In genomic region chr22:44525872-44526271, GRCh38 we compare ENCODE assay signal across 18 cellular contexts. TPM values are rescaled to one million over a fixed set of nuclear protein-coding genes. Genes with fewer than 3 reads are reported as not detected.
DNase-seq lines count a peak whose midpoint lies in the region; ATAC-seq, FAIRE-seq and TF ChIP-seq lines count a peak whose summit lies in the region.
"Had no signal": no experiment of that assay in that cellular context is flagged by ENCODE, and none has a peak within 500 bp of the region (broad histone marks: within the 10 kb centered on the region; RNA-seq: fewer than 3 reads in every experiment).

No MANE protein-coding gene starts in this region.

- no peak overlapping the region for H2AFZ ChIP-seq in HepG2 (ENCODE audit: low read length)
- H2AFZ ChIP-seq: GM23248 had no signal

- H3K4me3 ChIP-seq in HepG2 (replicated peaks in 1 of 3; ENCODE audit: insufficient read depth in 1 of 3, low read depth in 2 of 3, low read length in 3 of 3) = no peak overlapping the region
- H3K4me3 ChIP-seq in right lobe of liver = no peak overlapping the region
- H3K4me3 ChIP-seq in fibroblast of villous mesenchyme (ENCODE audit: low read depth, low read length) = no peak overlapping the region
- no peak overlapping the region for H3K4me3 ChIP-seq in Peyer's patch
- H3K4me3 ChIP-seq: A549, BLaER1, GM12878, GM23248, HAP-1 had no signal

- no peak for TF ChIP-seq EP300 in HepG2 (IDR thresholded peaks at IDR 0.05; ENCODE audit: low read depth in 2 of 2, low read length in 2 of 2)
- no peak for TF ChIP-seq EP300 in HepG2 (CRISPR knock-in tag; IDR thresholded peaks at IDR 0.05; ENCODE audit: borderline replicate concordance)

- H3K27ac ChIP-seq in HepG2 (ENCODE audit: extremely low read length, insufficient read depth, low read length) = no peak overlapping the region
- H3K27ac ChIP-seq in right lobe of liver = no peak overlapping the region
- no peak overlapping the region for H3K27ac ChIP-seq in Peyer's patch
- H3K27ac ChIP-seq: 22Rv1, A549, BLaER1, GM23248 had no signal

- no peaks in the 10 kb centered on the region for H3K79me2 ChIP-seq in HepG2 (ENCODE audit: insufficient read depth, low read length)

- H3K4me2 ChIP-seq in HepG2 (ENCODE audit: low read depth, low read length) = no peak overlapping the region
- H3K4me2 ChIP-seq: A549, BLaER1 had no signal

- ATAC-seq in HepG2 = no peak
- ATAC-seq in right lobe of liver = no peak
- ATAC-seq in stimulated activated naive CD8-positive, alpha-beta T cell treated with anti-CD3 and anti-CD28 coated beads, Interleukin-15, Interleukin-2, amounts not matched to agents 100 U/mL and 50 U/mL, for 24 hours = no peak
- ATAC-seq: A549, GM12878 had no signal

- intact Hi-C loops in HepG2 (cut with micrococcal nuclease; ENCODE audit: unreplicated experiment) (no loop called here), right lobe of liver (cut with DNase I) (no loop called here)

- in situ Hi-C loops in HepG2 (cut with HindIII; ENCODE audit: extremely low pct_ligation_motif_present, low pct_unique_long_range_greater_than_20kb) = no loop called here

- POLR2A ChIA-PET in HepG2 (lab: Yijun Ruan, JAX) = no interaction called here

- no peak for TF ChIP-seq CTCF in HepG2 (CRISPR knock-in tag; IDR thresholded peaks at IDR 0.05)
- TF ChIP-seq CTCF in right lobe of liver (IDR thresholded peaks at IDR 0.05) = no peak
- no peak for TF ChIP-seq CTCF in fibroblast of villous mesenchyme (IDR thresholded peaks at IDR 0.05; ENCODE audit: insufficient read depth, low read depth, low read length)
- no peak for TF ChIP-seq CTCF in Peyer's patch (IDR thresholded peaks at IDR 0.05)

- TF ChIP-seq RAD21 in HepG2 (CRISPR knock-in tag; IDR thresholded peaks at IDR 0.05) = no peak

- no peak overlapping the region for H3K9ac ChIP-seq in HepG2 (ENCODE audit: insufficient read depth, low read depth, low read length)
- H3K9ac ChIP-seq: BLaER1, GM23248 had no signal

- H3K4me1 ChIP-seq in HepG2 (ENCODE audit: insufficient read depth, low read length) = no peaks in the 10 kb centered on the region
- no peaks in the 10 kb centered on the region for H3K4me1 ChIP-seq in right lobe of liver
- no peaks in the 10 kb centered on the region for H3K4me1 ChIP-seq in Peyer's patch
- H3K4me1 ChIP-seq: A549, HAP-1 had no signal

- no peaks in the 10 kb centered on the region for H3K9me3 ChIP-seq in HepG2 (ENCODE audit: low read length)
- H3K9me3 ChIP-seq in right lobe of liver = no peaks in the 10 kb centered on the region
- no peaks in the 10 kb centered on the region for H3K9me3 ChIP-seq in Peyer's patch
- H3K9me3 ChIP-seq: A549, BLaER1, HAP-1 had no signal

- DNase-seq in DMS53 (lab: John Stamatoyannopoulos, UW) (peak; percentile 19), DMS53 treated with DMSO at 0.1 percent for 48 hours (lab: John Stamatoyannopoulos, UW; ENCODE audit: unreplicated experiment) (no peak), HepG2 (ENCODE audit: low spot score) (no peak), right lobe of liver (no peak), fibroblast of villous mesenchyme (ENCODE audit: low read depth) (peak; percentile 27), Peyer's patch (no peak)
- no peak for DNase-seq in activated CD4-positive, CD25-positive, alpha-beta regulatory T cell treated with anti-CD3 and anti-CD28 coated beads, Interleukin-2, amount 50 U/mL, for 72 hours
- no peak for DNase-seq in stimulated activated naive CD8-positive, alpha-beta T cell treated with anti-CD3 and anti-CD28 coated beads, Interleukin-15, Interleukin-2, amounts not matched to agents 100 U/mL and 50 U/mL, for 24 hours
- DNase-seq: CD4-positive, alpha-beta memory T cell; DND-41; EL; GM23248 had no signal

- H3K36me3 ChIP-seq in HepG2 (replicated peaks in 1 of 2; ENCODE audit: control insufficient read depth in 1 of 2, insufficient read depth in 2 of 2, low read length in 2 of 2) (no peaks in the 10 kb centered on the region), right lobe of liver (no peaks in the 10 kb centered on the region), Peyer's patch (no peaks in the 10 kb centered on the region)
- H3K36me3 ChIP-seq: BLaER1, HAP-1 had no signal

- no peak for TF ChIP-seq POLR2A in HepG2 (IDR thresholded peaks at IDR 0.05; ENCODE audit: insufficient read depth in 1 of 2, low read depth in 2 of 2, low read length in 2 of 2)
- no peak for TF ChIP-seq POLR2A in right lobe of liver (IDR thresholded peaks at IDR 0.05)
- no peak for TF ChIP-seq POLR2A in Peyer's patch (IDR thresholded peaks at IDR 0.05)

- no peaks in the 10 kb centered on the region for H4K20me1 ChIP-seq in HepG2 (ENCODE audit: insufficient read depth, low read length)
- H4K20me1 ChIP-seq: BLaER1 had no signal

- H3K27me3 ChIP-seq in HepG2 (ENCODE audit: control insufficient read depth in 1 of 2, insufficient read depth in 2 of 2, low read length in 2 of 2) (peaks cover 5 to 39% of the 10 kb centered on the region in 2 experiments; a peak in 4 of 5 replicates), right lobe of liver (no peaks in the 10 kb centered on the region), Peyer's patch (no peaks in the 10 kb centered on the region)
- H3K27me3 ChIP-seq: BLaER1 had no signal

- no peak for FAIRE-seq in HepG2 (lab: Jason Lieb, UNC)
- FAIRE-seq: A549, GM12878, GM19239 had no signal

- 39% methylated on average over 8 of the region's 8 CpGs for WGBS in HepG2 (ENCODE audit: low lambda C conversion rate)
- WGBS in right lobe of liver (ENCODE audit: insufficient coverage, low coverage, low lambda C conversion rate, missing lambda C conversion rate) = 66% methylated on average over 8 of the region's 8 CpGs

- CTCF ChIA-PET in HepG2 (lab: Yijun Ruan, JAX; ENCODE audit: low intra/inter-chr PET ratio, low total read pairs) = no interaction called here

- no TSS peak for BruUV-seq in HepG2 (replicated peaks; lab: Mats Ljungman, UMichigan)

TF ChIP-seq in HepG2, 621 proteins besides CTCF, POLR2A, EP300 and RAD21 (continues in another document):
- TF ChIP-seq CEBPB (IDR thresholded peaks at IDR 0.05; ENCODE audit: borderline replicate concordance, low read depth, low read length) = peak; percentile 81; the same call in 1 of the 2 replicates

RNA-seq across cellular contexts. Expression of gene RTL6, which starts 27.8 kb away (rescaled TPM):
- total RNA-seq in HepG2 (2016; rRNA removed; fragmentation: Illumina TruSeq; extraction: Trizol) (not detected in 2 replicates), right lobe of liver (1 to 10 TPM; 3.2 to 4.8 (median 4.2) TPM), fibroblast of villous mesenchyme (21.3 and 21.6 TPM in 2 replicates), Peyer's patch (10 to 100 TPM; 10.7 to 18.6 (median 16.4) TPM)
- total RNA-seq in HepG2 (2016; cell fraction: cytosol; rRNA removed; fragmentation: Illumina TruSeq; extraction: Trizol; ENCODE audit: low read depth) = not detected in 2 replicates
- not detected in 2 replicates for total RNA-seq in HepG2 (2016; cell fraction: insoluble cytoplasmic fraction; rRNA removed; fragmentation: Illumina TruSeq; extraction: Trizol)
- not detected in 2 replicates for total RNA-seq in HepG2 (2016; cell fraction: membrane; rRNA removed; fragmentation: Illumina TruSeq; extraction: Trizol)
- total RNA-seq in HepG2 (2016; cell fraction: nucleus; rRNA removed; fragmentation: Illumina TruSeq; extraction: Trizol) = not detected in 2 replicates
- polyA plus RNA-seq in HepG2 (2011; rRNA removed) = not detected in 2 replicates
- polyA plus RNA-seq in HepG2 (2011; cell fraction: cytosol; rRNA removed) = not detected in 2 replicates
- polyA plus RNA-seq in HepG2 (2011; cell fraction: nucleus; rRNA removed) = not detected in 2 replicates
- not detected in 2 replicates for polyA plus RNA-seq in HepG2 (2012)
- not detected in 2 replicates for polyA plus RNA-seq in HepG2 (2016; cell fraction: cytosol; fragmentation: Illumina TruSeq; extraction: Trizol; ENCODE audit: low read depth)
- polyA plus RNA-seq in HepG2 (2016; cell fraction: insoluble cytoplasmic fraction; fragmentation: Illumina TruSeq; extraction: Trizol; ENCODE audit: low read depth) = not detected in 2 replicates
- polyA plus RNA-seq in HepG2 (2016; cell fraction: membrane; fragmentation: Illumina TruSeq; extraction: Trizol; ENCODE audit: low read depth) = not detected in 2 replicates
- polyA plus RNA-seq in HepG2 (2016; cell fraction: nucleus; fragmentation: Illumina TruSeq; extraction: Trizol; ENCODE audit: insufficient read depth, low read depth) = not detected in 2 replicates
- polyA minus RNA-seq in HepG2 (2011; rRNA and poly(A)+ RNA removed; ENCODE audit: low replicate concordance) = 75.9 TPM in 1 of 2 replicates, not detected in the other
- polyA minus RNA-seq in HepG2 (2011; cell fraction: cytosol; rRNA and poly(A)+ RNA removed) = 0.20 and 0.62 TPM in 2 replicates
- 0.25 and 0.26 TPM in 2 replicates for polyA minus RNA-seq in HepG2 (2011; cell fraction: nucleus; rRNA and poly(A)+ RNA removed)

Comparison
In these comparisons a context has a peak if more than half of its experiments do, and no peak if none do; other contexts are left out.
1. DNase-seq: peak in DMS53 (single experiment) and fibroblast of villous mesenchyme (single experiment); none in DMS53 treated with DMSO at 0.1 percent for 48 hours (single experiment), HepG2 (single experiment), right lobe of liver (0 of 3), Peyer's patch (0 of 3), activated CD4-positive, CD25-positive, alpha-beta regulatory T cell treated with anti-CD3 and anti-CD28 coated beads, Interleukin-2, amount 50 U/mL, for 72 hours (single experiment) and stimulated activated naive CD8-positive, alpha-beta T cell treated with anti-CD3 and anti-CD28 coated beads, Interleukin-15, Interleukin-2, amounts not matched to agents 100 U/mL and 50 U/mL, for 24 hours (single experiment).